ENCODE assay signal across 8 cellular contexts in genomic region chr1:167935252-167936067, GRCh38. TPM values are rescaled to one million over a fixed set of nuclear protein-coding genes. Genes with fewer than 3 reads are reported as not detected.
DNase-seq lines count a peak whose midpoint lies in the region; ATAC-seq and FAIRE-seq lines count a peak whose summit lies in the region.

No MANE protein-coding gene starts in this region.

- DNase-seq in SHP77 (lab: John Stamatoyannopoulos, UW) (peak; percentile 47 to 64), hepatic stellate cell (ENCODE audit: low spot score) (peak; percentile 35), sciatic nerve (ENCODE audit: low spot score) (no peak), frontal cortex (ENCODE audit: low spot score in 2 of 2) (no peak)

- 0 to 1% (median 0%) methylated on average over 28 to 45 of the region's 45 CpGs for WGBS in adipose tissue, 3 donors

- no peaks in the 10 kb centered on the region for H3K9me3 ChIP-seq in ES-I3 (ENCODE audit: control insufficient read depth, insufficient read depth, low read length)
- H3K9me3 ChIP-seq in HUES6 (ENCODE audit: control insufficient read depth, insufficient read depth, low read depth, low read length) = no peaks in the 10 kb centered on the region

- H3K4me3 ChIP-seq in HUES6 (ENCODE audit: low read depth, low read length) = peak overlapping the region; percentile 74

- H3K27me3 ChIP-seq in HUES6 (ENCODE audit: control insufficient read depth, insufficient read depth, low read length) = no peaks in the 10 kb centered on the region

- H3K4me1 ChIP-seq in ES-I3 (ENCODE audit: insufficient read depth, low read length) (no peaks in the 10 kb centered on the region; the same call in 1 of the 2 replicates), HUES6 (ENCODE audit: control insufficient read depth, insufficient read depth, low read length) (peaks cover 15% of the 10 kb centered on the region)

- no peak for FAIRE-seq in frontal cortex (lab: Jason Lieb, UNC)

- ATAC-seq in GM21529 (IDR thresholded peaks at IDR 0.05; ENCODE audit: unreplicated experiment) (peak; percentile 14), sciatic nerve (peak; percentile 6)

- peak overlapping the region; percentile 96 for H3K9ac ChIP-seq in ES-I3 (ENCODE audit: low read depth, low read length)
- H3K9ac ChIP-seq in HUES6 (ENCODE audit: low read length) = peak overlapping the region; percentile 80

- intact Hi-C loops in sciatic nerve (cut with DNase I) = no loop called here

- H3K36me3 ChIP-seq in ES-I3 (ENCODE audit: insufficient read depth, low read length) (no peaks in the 10 kb centered on the region), HUES6 (ENCODE audit: control insufficient read depth, insufficient read depth, low read length) (no peaks in the 10 kb centered on the region)

- H3K27ac ChIP-seq in HUES6 (ENCODE audit: low read depth, low read length) (peak overlapping the region; percentile 8; the same call in 1 of the 2 replicates), adipose tissue (ENCODE audit: low read depth, low read length) (peak overlapping the region; percentile 71)

RNA-seq across cellular contexts. Expression of gene DCAF6, which starts 1.0 kb away (rescaled TPM):
- polyA plus RNA-seq in adipose tissue = 10 to 100 TPM; 12.8 to 56.2 (median 29.1) TPM
- total RNA-seq in sciatic nerve = 71.4 TPM
- 73.4 TPM for total RNA-seq in frontal cortex

RNA-seq across cellular contexts. Expression of gene MPC2, which starts 1.4 kb away (rescaled TPM):
- polyA plus RNA-seq in adipose tissue = 10 to 100 TPM; 35.7 to 76.4 (median 70.7) TPM
- 30.0 TPM for total RNA-seq in sciatic nerve
- total RNA-seq in frontal cortex = 62.8 TPM

RNA-seq across cellular contexts. Expression of gene ADCY10, which starts 21.5 kb away (rescaled TPM):
- under 1 TPM; 0.09 to 0.18 (median 0.11) TPM for polyA plus RNA-seq in adipose tissue
- total RNA-seq in sciatic nerve (0.67 TPM), frontal cortex (0.41 TPM)

Comparison
In these comparisons a context has a peak if more than half of its experiments do, and no peak if none do; other contexts are left out.
1. DNase-seq: peak in SHP77 (2 of 2) and hepatic stellate cell (single experiment); none in sciatic nerve (single experiment) and frontal cortex (0 of 2).